9 cellular contexts compared by ENCODE assay signal in genomic region chr12:129193263-129193871, GRCh38.
A peak's percentile ranks its signal among the peaks of the same experiment; 100 is the strongest.
DNase-seq lines count a peak whose midpoint lies in the region; ATAC-seq and TF ChIP-seq lines count a peak whose summit lies in the region.
"Had no signal": no experiment of that assay in that cellular context is flagged by ENCODE, and none has a peak within 500 bp of the region (broad histone marks: within the 10 kb centered on the region; RNA-seq: fewer than 3 reads in every experiment).

No MANE protein-coding gene starts in this region.

- H3K27ac ChIP-seq in heart right ventricle (no peak overlapping the region), endodermal cell (ENCODE audit: low read depth, low read length) (no peak overlapping the region), spleen (no peak overlapping the region)

- H3K4me1 Mint-ChIP-seq in endodermal cell: no peaks in the 10 kb centered on the region
- H3K4me1 Mint-ChIP-seq: IgD-negative memory B cell had no signal

- no peak overlapping the region for H3K4me3 Mint-ChIP-seq in endodermal cell
- H3K4me3 Mint-ChIP-seq: IgD-negative memory B cell had no signal

- H3K9me3 ChIP-seq in heart right ventricle: peaks cover 0 to 25% (median 14%) of the 10 kb centered on the region in 11 donors
- H3K9me3 ChIP-seq in endodermal cell (ENCODE audit: control insufficient read depth, low read length): peaks cover 9% of the 10 kb centered on the region
- H3K9me3 ChIP-seq in spleen: peaks cover 0 to 23% (median 20%) of the 10 kb centered on the region in 8 donors

- H3K27me3 ChIP-seq in heart right ventricle: no peaks in the 10 kb centered on the region
- H3K27me3 ChIP-seq in endodermal cell (ENCODE audit: control insufficient read depth, insufficient read depth, low read length, poor library complexity, severe bottlenecking): no peaks in the 10 kb centered on the region
- H3K27me3 ChIP-seq in spleen (replicated peaks in 1 of 7): no peaks in the 10 kb centered on the region

- H3K4me3 ChIP-seq in heart right ventricle: no peak overlapping the region
- no peak overlapping the region for H3K4me3 ChIP-seq in endodermal cell (ENCODE audit: low read length)
- H3K4me3 ChIP-seq in spleen: no peak overlapping the region

- no peaks in the 10 kb centered on the region for H3K36me3 Mint-ChIP-seq in endodermal cell (ENCODE audit: low read depth)
- H3K36me3 Mint-ChIP-seq: IgD-negative memory B cell had no signal

- TF ChIP-seq CTCF in heart right ventricle (IDR thresholded peaks at IDR 0.05) (peak in 8 of 9 donors; percentile 12 to 43 (median 33)), endodermal cell (conservative IDR thresholded peaks at IDR 0.05) (peak; percentile 98), spleen (IDR thresholded peaks at IDR 0.05 in 8 of 11, conservative IDR thresholded peaks at IDR 0.05 in 3 of 11) (peak in 6 of 11 experiments; percentile 24 to 58 (median 45))

- H3K9me3 Mint-ChIP-seq in endodermal cell: peaks cover 3% of the 10 kb centered on the region

- intact Hi-C loops in heart right ventricle (cut with DNase I): no loop called here
- intact Hi-C loops in left cardiac atrium (cut with DNase I): no loop called here
- intact Hi-C loops in spleen (cut with DNase I; ENCODE audit: low total_unique reads): no loop called here

- H3K4me1 ChIP-seq in heart right ventricle (no peaks in the 10 kb centered on the region), endodermal cell (ENCODE audit: control insufficient read depth, insufficient read depth, low read length) (no peaks in the 10 kb centered on the region), spleen (no peaks in the 10 kb centered on the region)

- 50 to 60% methylated on average over 4 of the region's 4 CpGs for WGBS in heart right ventricle, 2 donors
- WGBS in endodermal cell (ENCODE audit: insufficient coverage in 1 of 2, insufficient read length in 1 of 2), 2 experiments: 81 to 85% methylated on average over 3 of the region's 4 CpGs
- WGBS in spleen, 5 donors: 56 to 66% (median 62%) methylated on average over 4 of the region's 4 CpGs

- no peaks in the 10 kb centered on the region for H3K27me3 Mint-ChIP-seq in endodermal cell (ENCODE audit: insufficient read depth)
- H3K27me3 Mint-ChIP-seq: IgD-negative memory B cell had no signal

- ATAC-seq in heart right ventricle: no peak
- no peak for ATAC-seq in left cardiac atrium
- no peak for ATAC-seq in HG02571 (IDR thresholded peaks at IDR 0.05; ENCODE audit: unreplicated experiment)
- no peak for ATAC-seq in HG03442 (IDR thresholded peaks at IDR 0.05; ENCODE audit: unreplicated experiment)

- no peak overlapping the region for H3K9ac ChIP-seq in endodermal cell (ENCODE audit: extremely low read depth, low read length, poor library complexity, severe bottlenecking)

- DNase-seq in heart right ventricle (no peak), left cardiac atrium (no peak), NCI-H1694 treated with DMSO at 0.1 percent for 48 hours (lab: John Stamatoyannopoulos, UW) (peak; percentile 71), endodermal cell (peak; percentile 90), spleen (no peak), NCI-H774 (lab: John Stamatoyannopoulos, UW) (no peak)

- H3K27ac Mint-ChIP-seq in endodermal cell: no peak overlapping the region
- H3K27ac Mint-ChIP-seq: IgD-negative memory B cell had no signal

- no peaks in the 10 kb centered on the region for H3K36me3 ChIP-seq in heart right ventricle
- H3K36me3 ChIP-seq in endodermal cell (ENCODE audit: control insufficient read depth, insufficient read depth, low read length): no peaks in the 10 kb centered on the region
- no peaks in the 10 kb centered on the region for H3K36me3 ChIP-seq in spleen

- TF ChIP-seq POLR2A in spleen (IDR thresholded peaks at IDR 0.05): no peak

Comparison
In these comparisons a context has a peak if more than half of its experiments do, and no peak if none do; other contexts are left out.
1. DNase-seq: peak in NCI-H1694 treated with DMSO at 0.1 percent for 48 hours (single experiment) and endodermal cell (single experiment); none in heart right ventricle (0 of 2), left cardiac atrium (single experiment), spleen (single experiment) and NCI-H774 (single experiment).
2. CTCF ChIP-seq: peak in every context shown above with its lines; median percentile 98 in endodermal cell; 45 in spleen; 33 in heart right ventricle.